In genomic region chr16:253833-254232, GRCh38 we compare ENCODE assay signal across 20 cellular contexts. TPM values are rescaled to one million over a fixed set of nuclear protein-coding genes. Genes with fewer than 3 reads are reported as not detected.
DNase-seq lines count a peak whose midpoint lies in the region; ATAC-seq and TF ChIP-seq lines count a peak whose summit lies in the region.
"Had no signal": no experiment of that assay in that cellular context is flagged by ENCODE, and none has a peak within 500 bp of the region (broad histone marks: within the 10 kb centered on the region; RNA-seq: fewer than 3 reads in every experiment).

No MANE protein-coding gene starts in this region.

- H3K27me3 ChIP-seq in CD8-positive, alpha-beta T cell (ENCODE audit: insufficient read depth, low read length), result no peaks in the 10 kb centered on the region
- no peaks in the 10 kb centered on the region for H3K27me3 ChIP-seq in mucosa of rectum (ENCODE audit: control insufficient read depth in 2 of 2, insufficient read depth in 2 of 2, low read length in 2 of 2)
- H3K27me3 ChIP-seq: BE2C, SJSA1 had no signal

- no peaks in the 10 kb centered on the region for H3K9me3 ChIP-seq in CD8-positive, alpha-beta T cell (ENCODE audit: low read length)
- H3K9me3 ChIP-seq in mucosa of rectum (ENCODE audit: control insufficient read depth in 2 of 2, low read length in 2 of 2), result no peaks in the 10 kb centered on the region
- H3K9me3 ChIP-seq: BE2C, SJSA1, thoracic aorta had no signal

- H3K4me3 Mint-ChIP-seq in activated CD4-positive, alpha-beta T cell treated with anti-CD3 and anti-CD28 coated beads, Interleukin-2, amount 10 ng/mL, durations not matched to agents 24 days and 14 days, result peak overlapping the region; percentile 50
- H3K4me3 Mint-ChIP-seq in CD8-positive, alpha-beta T cell, result peak overlapping the region; percentile 49
- no peak overlapping the region for H3K4me3 Mint-ChIP-seq in activated T-helper 2 cell treated with anti-CD3 and anti-CD28 coated beads, Interferon-gamma antibody, Interleukin-2, Interleukin-4, amounts not matched to agents 10 μg/mL and 5 μg/mL and 100 μg/mL, durations not matched to agents 14 hours and 24 hours and 36 hours (ENCODE audit: low read depth)
- H3K4me3 Mint-ChIP-seq: endodermal cell had no signal

- H3K9ac ChIP-seq in mucosa of rectum (ENCODE audit: low read depth in 1 of 2, low read length in 2 of 2), result peak overlapping the region in 1 of 2 donors; percentile 47

- ATAC-seq in CD8-positive, alpha-beta T cell, result no peak
- no peak for ATAC-seq in GM21515 (IDR thresholded peaks at IDR 0.05; ENCODE audit: unreplicated experiment)
- ATAC-seq: Panc1 had no signal

- no peaks in the 10 kb centered on the region for H3K27me3 Mint-ChIP-seq in activated CD4-positive, alpha-beta T cell treated with anti-CD3 and anti-CD28 coated beads, Interleukin-2, amount 10 ng/mL, durations not matched to agents 24 days and 14 days
- H3K27me3 Mint-ChIP-seq in CD8-positive, alpha-beta T cell (ENCODE audit: low read depth), result no peaks in the 10 kb centered on the region
- no peaks in the 10 kb centered on the region for H3K27me3 Mint-ChIP-seq in activated T-helper 2 cell treated with anti-CD3 and anti-CD28 coated beads, Interferon-gamma antibody, Interleukin-2, Interleukin-4, amounts not matched to agents 10 μg/mL and 5 μg/mL and 100 μg/mL, durations not matched to agents 14 hours and 24 hours and 36 hours (ENCODE audit: low read depth)

- no peaks in the 10 kb centered on the region for H3K9me3 Mint-ChIP-seq in activated CD4-positive, alpha-beta T cell treated with anti-CD3 and anti-CD28 coated beads, Interleukin-2, amount 10 ng/mL, durations not matched to agents 24 days and 14 days
- no peaks in the 10 kb centered on the region for H3K9me3 Mint-ChIP-seq in CD8-positive, alpha-beta T cell
- no peaks in the 10 kb centered on the region for H3K9me3 Mint-ChIP-seq in activated T-helper 2 cell treated with anti-CD3 and anti-CD28 coated beads, Interferon-gamma antibody, Interleukin-2, Interleukin-4, amounts not matched to agents 10 μg/mL and 5 μg/mL and 100 μg/mL, durations not matched to agents 14 hours and 24 hours and 36 hours
- H3K9me3 Mint-ChIP-seq: endodermal cell had no signal

- POLR2A ChIA-PET in CD8-positive, alpha-beta T cell (lab: Charles Lee), result interaction anchor here (1.1 kb wide), 1 partner anchor 12 kb away, joined by 3 read pairs; no protein-coding TSS in a partner anchor

- H3K4me1 ChIP-seq in CD8-positive, alpha-beta T cell (ENCODE audit: insufficient read depth, low read length), result peaks cover 20% of the 10 kb centered on the region
- peaks cover 16 to 30% of the 10 kb centered on the region in 2 donors for H3K4me1 ChIP-seq in mucosa of rectum (ENCODE audit: control insufficient read depth in 2 of 2, insufficient read depth in 2 of 2, low read length in 2 of 2)
- H3K4me1 ChIP-seq: SJSA1 had no signal

- CTCF ChIA-PET in CD8-positive, alpha-beta T cell (lab: Charles Lee), result interaction anchor here (1.3 kb wide), 1 partner anchor 19 kb away, joined by 3 read pairs; the partner anchor contains the start of gene FAM234A

- peaks cover 13% of the 10 kb centered on the region for H3K36me3 Mint-ChIP-seq in activated CD4-positive, alpha-beta T cell treated with anti-CD3 and anti-CD28 coated beads, Interleukin-2, amount 10 ng/mL, durations not matched to agents 24 days and 14 days (ENCODE audit: low read depth)
- peaks cover 50% of the 10 kb centered on the region for H3K36me3 Mint-ChIP-seq in CD8-positive, alpha-beta T cell
- peaks cover 20% of the 10 kb centered on the region for H3K36me3 Mint-ChIP-seq in activated T-helper 2 cell treated with anti-CD3 and anti-CD28 coated beads, Interferon-gamma antibody, Interleukin-2, Interleukin-4, amounts not matched to agents 10 μg/mL and 5 μg/mL and 100 μg/mL, durations not matched to agents 14 hours and 24 hours and 36 hours (ENCODE audit: low read depth)

- DNase-seq in activated CD4-positive, alpha-beta T cell treated with anti-CD3 and anti-CD28 coated beads, Interleukin-2, amount 10 ng/mL, durations not matched to agents 24 days and 14 days, result peak; percentile 66
- DNase-seq in activated CD4-positive, alpha-beta T cell treated with anti-CD3 and anti-CD28 coated beads, Interleukin-2, amount 50 U/mL, for 1 hour, result no peak
- DNase-seq in CD8-positive, alpha-beta T cell, result no peak
- no peak for DNase-seq in activated T-helper 2 cell treated with anti-CD3 and anti-CD28 coated beads, Interferon-gamma antibody, Interleukin-2, Interleukin-4, amounts not matched to agents 10 μg/mL and 5 μg/mL and 100 μg/mL, durations not matched to agents 14 hours and 24 hours and 36 hours (ENCODE audit: low spot score)
- no peak for DNase-seq in SHP77 treated with DMSO at 0.1 percent for 48 hours (lab: John Stamatoyannopoulos, UW)
- no peak for DNase-seq in NCI-H2196 treated with DMSO at 0.1 percent for 48 hours (lab: John Stamatoyannopoulos, UW; ENCODE audit: unreplicated experiment)
- DNase-seq: activated CD4-positive, CD25-positive, alpha-beta regulatory T cell; BE2C; endodermal cell; HCEC 1CT; left cardiac atrium; NCI-H1105; NCI-H2029 treated with DMSO at 0.1 percent for 48 hours; NCI-H446 treated with DMSO at 0.1 percent for 48 hours had no signal

- H3K27ac ChIP-seq in CD8-positive, alpha-beta T cell (ENCODE audit: low read depth, low read length), result no peak overlapping the region
- peak overlapping the region; percentile 36 to 63 for H3K27ac ChIP-seq in mucosa of rectum (ENCODE audit: low read depth in 2 of 2, low read length in 2 of 2)
- H3K27ac ChIP-seq: SJSA1, thoracic aorta had no signal

- intact Hi-C loops in activated CD4-positive, alpha-beta T cell treated with anti-CD3 and anti-CD28 coated beads, Interleukin-2, amount 10 ng/mL, durations not matched to agents 24 days and 14 days (cut with micrococcal nuclease), result no loop called here
- intact Hi-C loops in CD8-positive, alpha-beta T cell (cut with DNase I, micrococcal nuclease), result loop anchor here in 1 of 2 experiments (2.0 kb wide), 1 partner anchor 19 kb away; the partner anchor contains the start of gene FAM234A
- intact Hi-C loops in activated T-helper 2 cell treated with anti-CD3 and anti-CD28 coated beads, Interferon-gamma antibody, Interleukin-2, Interleukin-4, amounts not matched to agents 10 μg/mL and 5 μg/mL and 100 μg/mL, durations not matched to agents 14 hours and 24 hours and 36 hours (cut with micrococcal nuclease), result no loop called here

- H3K4me1 Mint-ChIP-seq in activated CD4-positive, alpha-beta T cell treated with anti-CD3 and anti-CD28 coated beads, Interleukin-2, amount 10 ng/mL, durations not matched to agents 24 days and 14 days, result peaks cover 23% of the 10 kb centered on the region
- H3K4me1 Mint-ChIP-seq in CD8-positive, alpha-beta T cell (ENCODE audit: low read depth), result peaks cover 20% of the 10 kb centered on the region
- H3K4me1 Mint-ChIP-seq in activated T-helper 2 cell treated with anti-CD3 and anti-CD28 coated beads, Interferon-gamma antibody, Interleukin-2, Interleukin-4, amounts not matched to agents 10 μg/mL and 5 μg/mL and 100 μg/mL, durations not matched to agents 14 hours and 24 hours and 36 hours (ENCODE audit: low read depth), result peaks cover 27% of the 10 kb centered on the region

- H3K36me3 ChIP-seq in CD8-positive, alpha-beta T cell (ENCODE audit: insufficient read depth, low read length), result no peaks in the 10 kb centered on the region
- peaks cover 9 to 12% of the 10 kb centered on the region in 2 donors for H3K36me3 ChIP-seq in mucosa of rectum (ENCODE audit: control insufficient read depth in 2 of 2, insufficient read depth in 2 of 2, low read length in 2 of 2)

- no peak for TF ChIP-seq CTCF in CD8-positive, alpha-beta T cell (IDR thresholded peaks at IDR 0.05)

- peak overlapping the region; percentile 41 for H3K27ac Mint-ChIP-seq in activated CD4-positive, alpha-beta T cell treated with anti-CD3 and anti-CD28 coated beads, Interleukin-2, amount 10 ng/mL, durations not matched to agents 24 days and 14 days
- H3K27ac Mint-ChIP-seq in CD8-positive, alpha-beta T cell, result peak overlapping the region; percentile 83
- peak overlapping the region; percentile 46 for H3K27ac Mint-ChIP-seq in activated T-helper 2 cell treated with anti-CD3 and anti-CD28 coated beads, Interferon-gamma antibody, Interleukin-2, Interleukin-4, amounts not matched to agents 10 μg/mL and 5 μg/mL and 100 μg/mL, durations not matched to agents 14 hours and 24 hours and 36 hours
- H3K27ac Mint-ChIP-seq: endodermal cell had no signal

- H3K4me3 ChIP-seq in CD8-positive, alpha-beta T cell (ENCODE audit: low read depth, low read length), result no peak overlapping the region
- no peak overlapping the region for H3K4me3 ChIP-seq in mucosa of rectum (ENCODE audit: low read length in 2 of 2)
- H3K4me3 ChIP-seq: SJSA1, thoracic aorta had no signal

RNA-seq across cellular contexts. Expression of gene FAM234A, which starts 19.2 kb away (rescaled TPM):
- total RNA-seq in activated CD4-positive, alpha-beta T cell treated with anti-CD3 and anti-CD28 coated beads, Interleukin-2, amount 10 ng/mL, durations not matched to agents 24 days and 14 days, result 17.3 and 18.6 TPM in 2 replicates
- total RNA-seq in CD8-positive, alpha-beta T cell, result 10 to 100 TPM; 22.4 to 24.7 TPM
- total RNA-seq in activated T-helper 2 cell treated with anti-CD3 and anti-CD28 coated beads, Interferon-gamma antibody, Interleukin-2, Interleukin-4, amounts not matched to agents 10 μg/mL and 5 μg/mL and 100 μg/mL, durations not matched to agents 14 hours and 24 hours and 36 hours, result 30.3 TPM in 2 replicates

RNA-seq across cellular contexts. Expression of gene RGS11, which starts 21.9 kb away (rescaled TPM):
- 0.14 TPM in 1 of 2 replicates, not detected in the other for total RNA-seq in activated CD4-positive, alpha-beta T cell treated with anti-CD3 and anti-CD28 coated beads, Interleukin-2, amount 10 ng/mL, durations not matched to agents 24 days and 14 days
- total RNA-seq in CD8-positive, alpha-beta T cell, result not detected
- total RNA-seq in activated T-helper 2 cell treated with anti-CD3 and anti-CD28 coated beads, Interferon-gamma antibody, Interleukin-2, Interleukin-4, amounts not matched to agents 10 μg/mL and 5 μg/mL and 100 μg/mL, durations not matched to agents 14 hours and 24 hours and 36 hours, result 0.30 and 0.46 TPM in 2 replicates
- total RNA-seq: SJSA1 had no signal

RNA-seq across cellular contexts. Expression of gene LUC7L, which starts 24.6 kb away (rescaled TPM):
- 82.3 and 87.9 TPM in 2 replicates for total RNA-seq in activated CD4-positive, alpha-beta T cell treated with anti-CD3 and anti-CD28 coated beads, Interleukin-2, amount 10 ng/mL, durations not matched to agents 24 days and 14 days
- 100 to 1,000 TPM; 136 to 142 TPM for total RNA-seq in CD8-positive, alpha-beta T cell
- total RNA-seq in activated T-helper 2 cell treated with anti-CD3 and anti-CD28 coated beads, Interferon-gamma antibody, Interleukin-2, Interleukin-4, amounts not matched to agents 10 μg/mL and 5 μg/mL and 100 μg/mL, durations not matched to agents 14 hours and 24 hours and 36 hours, result 91.0 and 93.5 TPM in 2 replicates

RNA-seq across cellular contexts. Expression of gene ARHGDIG, which starts 26.6 kb away (rescaled TPM):
- total RNA-seq in activated CD4-positive, alpha-beta T cell treated with anti-CD3 and anti-CD28 coated beads, Interleukin-2, amount 10 ng/mL, durations not matched to agents 24 days and 14 days, result not detected in 2 replicates
- not detected for total RNA-seq in CD8-positive, alpha-beta T cell
- 0.82 TPM in 1 of 2 replicates, not detected in the other for total RNA-seq in activated T-helper 2 cell treated with anti-CD3 and anti-CD28 coated beads, Interferon-gamma antibody, Interleukin-2, Interleukin-4, amounts not matched to agents 10 μg/mL and 5 μg/mL and 100 μg/mL, durations not matched to agents 14 hours and 24 hours and 36 hours
- total RNA-seq: LHCN-M2, SJSA1, thoracic aorta had no signal

RNA-seq across cellular contexts. Expression of gene PDIA2, which starts 29.1 kb away (rescaled TPM):
- not detected in 2 replicates for total RNA-seq in activated CD4-positive, alpha-beta T cell treated with anti-CD3 and anti-CD28 coated beads, Interleukin-2, amount 10 ng/mL, durations not matched to agents 24 days and 14 days
- total RNA-seq in CD8-positive, alpha-beta T cell, result not detected
- total RNA-seq in activated T-helper 2 cell treated with anti-CD3 and anti-CD28 coated beads, Interferon-gamma antibody, Interleukin-2, Interleukin-4, amounts not matched to agents 10 μg/mL and 5 μg/mL and 100 μg/mL, durations not matched to agents 14 hours and 24 hours and 36 hours, result not detected in 2 replicates
- total RNA-seq: SJSA1 had no signal
